ENCODE assay signal across 18 cellular contexts in the genomic region with DNA sequence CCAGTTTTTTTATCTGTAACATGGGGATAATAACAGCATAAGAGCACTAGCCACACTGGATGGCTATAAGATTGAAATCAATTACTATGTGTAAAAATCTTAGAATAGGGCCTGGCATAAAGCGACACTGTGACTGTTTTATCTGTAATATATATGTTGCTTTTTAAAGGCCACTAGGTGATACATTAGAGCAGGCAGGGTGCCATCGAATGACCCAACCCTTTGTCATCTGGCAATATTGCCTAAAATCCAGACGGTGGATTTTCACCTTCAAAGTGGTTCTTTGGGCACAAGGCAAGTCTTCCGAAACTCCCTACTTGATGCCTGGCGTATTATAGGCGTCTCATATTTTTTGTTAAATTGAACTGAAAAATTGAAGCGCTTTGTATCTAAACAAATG.
"Had no signal": no experiment of that assay in that cellular context is flagged by ENCODE, and none has a peak within 500 bp of the region (broad histone marks: within the 10 kb centered on the region; RNA-seq: fewer than 3 reads in every experiment).

No MANE protein-coding gene starts in this region.

- H3K9me3 ChIP-seq: ascending aorta, gastrocnemius medialis, sigmoid colon, tibial artery had no signal

- H3K36me3 ChIP-seq: ascending aorta, gastrocnemius medialis, sigmoid colon, tibial artery had no signal

- H3K27me3 Mint-ChIP-seq: stimulated activated memory B cell treated with anti-CD40 and anti-IgM and Interleukin-4, amounts not matched to agents 10 μg/mL and 1 μg/mL and 100 μg/mL, for 72 hours; T-helper 17 cell had no signal

- H3K4me3 Mint-ChIP-seq: stimulated activated memory B cell treated with anti-CD40 and anti-IgM and Interleukin-4, amounts not matched to agents 10 μg/mL and 1 μg/mL and 100 μg/mL, for 72 hours; T-helper 17 cell; WTC11 had no signal

- H3K27me3 ChIP-seq: ascending aorta, gastrocnemius medialis, sigmoid colon, tibial artery had no signal

- DNase-seq: activated CD4-positive, alpha-beta T cell treated with anti-CD3 and anti-CD28 coated beads for 48 hours; activated effector memory CD4-positive, alpha-beta T cell treated with anti-CD3 and anti-CD28 coated beads, Interleukin-2, amount 50 U/mL, for 16 hours; cerebellar nuclear complex; cortex of kidney; gastrocnemius medialis; head of caudate nucleus; kidney; midbrain; occipital lobe; posterior cingulate gyrus; sigmoid colon; stimulated activated CD4-positive, alpha-beta T cell treated with anti-CD3 and anti-CD28 coated beads, Interleukin-4, amount 100 ng/mL, for 24 hours; T-helper 17 cell; tibial artery had no signal

- H3K36me3 Mint-ChIP-seq: stimulated activated memory B cell treated with anti-CD40 and anti-IgM and Interleukin-4, amounts not matched to agents 10 μg/mL and 1 μg/mL and 100 μg/mL, for 72 hours; WTC11 had no signal

- H3K4me1 ChIP-seq: ascending aorta, gastrocnemius medialis, tibial artery had no signal

- H3K4me3 ChIP-seq: ascending aorta, gastrocnemius medialis, sigmoid colon, tibial artery had no signal

- ATAC-seq: gastrocnemius medialis; left lobe of liver; stimulated activated memory B cell treated with anti-CD40 and anti-IgM and Interleukin-4, amounts not matched to agents 10 μg/mL and 1 μg/mL and 100 μg/mL, for 72 hours; T-helper 17 cell; WTC11 had no signal

- H3K27ac ChIP-seq: ascending aorta, gastrocnemius medialis, sigmoid colon, tibial artery had no signal

- H3K9me3 Mint-ChIP-seq: stimulated activated memory B cell treated with anti-CD40 and anti-IgM and Interleukin-4, amounts not matched to agents 10 μg/mL and 1 μg/mL and 100 μg/mL, for 72 hours; WTC11 had no signal

- H3K27ac Mint-ChIP-seq: stimulated activated memory B cell treated with anti-CD40 and anti-IgM and Interleukin-4, amounts not matched to agents 10 μg/mL and 1 μg/mL and 100 μg/mL, for 72 hours had no signal
